21 cellular contexts compared by ENCODE assay signal in the genomic region with DNA sequence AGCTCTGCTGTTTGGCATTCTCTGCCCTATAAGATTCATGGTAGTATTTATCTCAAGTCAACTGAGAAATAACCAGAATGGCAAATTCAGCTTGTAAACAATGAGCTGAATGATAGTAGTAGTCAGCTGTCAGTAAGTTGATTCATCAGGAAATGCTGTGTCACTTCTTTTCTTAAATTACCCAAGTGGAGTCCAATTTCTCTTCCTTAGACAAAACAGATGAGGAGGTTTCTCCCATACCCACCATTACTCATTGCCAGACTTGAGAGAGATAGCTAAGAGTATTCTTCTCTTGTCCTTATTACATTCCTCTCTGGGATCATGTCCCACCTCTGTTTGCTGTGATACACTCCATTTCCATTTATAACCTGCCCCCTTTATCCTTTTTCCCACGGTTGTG.
"Had no signal": no experiment of that assay in that cellular context is flagged by ENCODE, and none has a peak within 500 bp of the region (broad histone marks: within the 10 kb centered on the region; RNA-seq: fewer than 3 reads in every experiment).

No MANE protein-coding gene starts in this region.

- FAIRE-seq: colon, islet of Langerhans had no signal

- DNase-seq: erythroblast; gastrocnemius medialis; heart right ventricle; hypothalamus; kidney glomerular epithelial cell; mammary epithelial cell; natural killer cell; posterior cingulate gyrus; right cardiac atrium; stimulated activated CD4-positive, alpha-beta T cell treated with anti-CD3 and anti-CD28 coated beads, Interleukin-4, amount 100 ng/mL, for 1 hour; stimulated activated CD8-positive, alpha-beta memory T cell treated with anti-CD3 and anti-CD28 coated beads, Interleukin-4, amount 100 ng/mL, for 48 hours; stimulated activated naive CD8-positive, alpha-beta T cell treated with anti-CD3 and anti-CD28 coated beads, Interleukin-15, Interleukin-2, amounts not matched to agents 100 U/mL and 50 U/mL, for 24 hours; tibial artery; upper lobe of left lung; uterus had no signal

- H3K4me3 ChIP-seq: gastrocnemius medialis, heart right ventricle, smooth muscle cell, suprapubic skin, tibial artery, upper lobe of left lung, uterus had no signal

- H3K27me3 ChIP-seq: gastrocnemius medialis, heart right ventricle, suprapubic skin, tibial artery, upper lobe of left lung had no signal

- ATAC-seq: gastrocnemius medialis; heart right ventricle; left lobe of liver; natural killer cell; right cardiac atrium; stimulated activated effector memory CD8-positive, alpha-beta T cell treated with anti-CD3 and anti-CD28 coated beads, Interleukin-12 subunit alpha, Interleukin-12 subunit beta, amount 100 ng/mL, for 72 hours; stimulated activated naive CD8-positive, alpha-beta T cell treated with anti-CD3 and anti-CD28 coated beads, Interleukin-15, Interleukin-2, amounts not matched to agents 100 U/mL and 50 U/mL, for 24 hours had no signal

- H3K36me3 ChIP-seq: gastrocnemius medialis, heart right ventricle, suprapubic skin, tibial artery, upper lobe of left lung, uterus had no signal
